ENCODE assay signal across 8 cellular contexts in the genomic region with DNA sequence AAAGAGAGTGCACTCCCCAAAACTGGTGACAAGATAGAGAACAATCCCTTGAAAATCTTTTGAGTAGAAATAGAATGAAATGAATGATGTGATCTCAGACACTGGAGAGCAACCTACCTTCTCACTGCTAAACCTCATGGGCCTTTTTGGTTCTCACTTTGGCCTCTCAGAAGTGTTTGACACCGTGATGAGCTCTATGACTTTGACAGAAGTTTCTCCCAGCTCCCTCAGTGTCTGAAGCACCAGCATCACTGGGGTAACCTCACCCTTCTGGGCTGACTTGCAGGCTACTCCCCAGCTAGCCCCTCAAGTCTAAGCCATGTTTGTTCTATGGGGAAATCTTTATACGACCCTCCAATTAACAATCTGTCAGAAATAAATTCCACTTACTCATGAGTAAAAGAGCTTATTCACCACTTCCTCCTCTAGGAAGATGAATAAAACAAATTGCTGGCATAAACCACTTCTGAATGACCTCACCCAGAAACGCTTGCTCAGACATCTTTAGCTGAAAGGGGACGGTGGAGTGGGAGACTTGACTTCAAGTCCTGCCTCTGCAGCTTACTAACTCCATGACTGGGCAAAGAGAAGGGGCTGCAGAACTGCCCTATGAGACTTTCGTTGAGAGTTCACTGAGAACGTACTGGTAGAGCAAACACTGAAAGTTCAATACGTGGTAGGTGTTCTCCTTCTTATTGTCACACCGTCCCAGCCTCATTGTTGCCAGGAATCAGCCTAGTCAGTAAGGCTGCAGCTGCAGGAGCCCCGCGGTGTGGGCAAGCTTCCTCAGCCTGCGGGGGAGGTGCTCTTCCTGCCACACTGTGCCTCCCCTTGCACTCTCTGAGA. TPM values are rescaled to one million over a fixed set of nuclear protein-coding genes. Genes with fewer than 3 reads are reported as not detected.
DNase-seq lines count a peak whose midpoint lies in the region; ATAC-seq, FAIRE-seq and TF ChIP-seq lines count a peak whose summit lies in the region.
"Had no signal": no experiment of that assay in that cellular context is flagged by ENCODE, and none has a peak within 500 bp of the region (broad histone marks: within the 10 kb centered on the region; RNA-seq: fewer than 3 reads in every experiment).

No MANE protein-coding gene starts in this region.

- no peak for TF ChIP-seq POLR2A in GM12891 (IDR thresholded peaks at IDR 0.05; ENCODE audit: low read depth, low read length)

- peak; percentile 15 for DNase-seq in H7
- peak; percentile 42 for DNase-seq in OCI-M1 (lab: John Stamatoyannopoulos, UW)
- DNase-seq in choroid plexus epithelial cell (ENCODE audit: low read depth): peak; percentile 46
- DNase-seq in stimulated activated CD4-positive, alpha-beta T cell treated with anti-CD3 and anti-CD28 coated beads, Interleukin-15, amount 100 ng/mL, for 48 hours (ENCODE audit: low read depth in 2 of 2): peak; percentile 13 to 44
- DNase-seq in GM12891 (ENCODE audit: insufficient read length, low spot score): no peak
- DNase-seq: heart right ventricle had no signal

- H3K4me3 ChIP-seq in H7 (ENCODE audit: insufficient read depth, low read depth, low read length) (no peak overlapping the region), choroid plexus epithelial cell (ENCODE audit: low read depth, low read length) (no peak overlapping the region)
- H3K4me3 ChIP-seq: heart right ventricle had no signal

- TF ChIP-seq CTCF in choroid plexus epithelial cell (conservative IDR thresholded peaks at IDR 0.05; ENCODE audit: low read depth, low read length): no peak

- no peaks in the 10 kb centered on the region for H3K36me3 ChIP-seq in H7 (replicated peaks; ENCODE audit: control insufficient read depth, insufficient read depth, low read length)
- H3K36me3 ChIP-seq: heart right ventricle had no signal

- no peaks in the 10 kb centered on the region for H3K27me3 ChIP-seq in H7 (ENCODE audit: control insufficient read depth, insufficient read depth, low read length)
- H3K27me3 ChIP-seq: heart right ventricle had no signal

- no peak for FAIRE-seq in GM12891 (lab: Jason Lieb, UNC)

- ATAC-seq in HG02870 (IDR thresholded peaks at IDR 0.05; ENCODE audit: unreplicated experiment) (no peak), GM21528 (IDR thresholded peaks at IDR 0.05; ENCODE audit: low FRiP score, unreplicated experiment) (no peak)

TF ChIP-seq in GM12891, 5 proteins besides CTCF, POLR2A, EP300 and RAD21:
- no peak for TF ChIP-seq PAX5 (IDR thresholded peaks at IDR 0.05; ENCODE audit: insufficient read depth, low read length, severe bottlenecking)
- TF ChIP-seq TAF1 (IDR thresholded peaks at IDR 0.05; ENCODE audit: low read depth, low read length): no peak
- TF ChIP-seq SPI1 (IDR thresholded peaks at IDR 0.05; ENCODE audit: low read depth, low read length): no peak
- TF ChIP-seq POU2F2 (IDR thresholded peaks at IDR 0.05; ENCODE audit: low read depth, low read length): no peak
- TF ChIP-seq POLR2AphosphoS5 (IDR thresholded peaks at IDR 0.05; ENCODE audit: low read depth, low read length): no peak
TF ChIP-seq in GM12891: peak in this region for 0.

RNA-seq across cellular contexts. Expression of a gene that starts 46.5 kb away (rescaled TPM):
- total RNA-seq in H7 (2014; rRNA removed; shearing (Covaris generic)): 1.5 and 1.7 TPM in 2 replicates
- polyA plus RNA-seq in GM12891 (2012; ENCODE audit: low read depth, missing spikeins): not detected
